In the genomic region with DNA sequence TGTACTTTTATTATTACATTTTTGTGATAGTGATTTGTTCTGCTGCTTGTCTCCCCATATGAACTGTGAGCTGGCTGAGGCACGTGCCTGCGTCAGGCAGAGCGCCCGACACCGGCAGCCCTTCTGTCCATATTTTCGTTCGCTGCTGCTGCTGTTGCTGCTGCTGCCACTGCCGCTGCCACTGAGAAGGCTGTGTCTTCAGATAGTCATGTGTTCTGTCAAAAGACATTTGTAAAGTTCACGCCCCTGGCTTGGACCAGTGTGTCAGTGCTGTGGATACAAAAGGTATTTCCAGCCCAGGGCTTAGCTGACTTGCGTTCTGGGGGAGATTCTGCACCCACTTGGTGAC, we compare ENCODE assay signal across 29 cellular contexts. TPM values are rescaled to one million over a fixed set of nuclear protein-coding genes. Genes with fewer than 3 reads are reported as not detected.
DNase-seq lines count a peak whose midpoint lies in the region; ATAC-seq and TF ChIP-seq lines count a peak whose summit lies in the region.
"Had no signal": no experiment of that assay in that cellular context is flagged by ENCODE, and none has a peak within 500 bp of the region (broad histone marks: within the 10 kb centered on the region; RNA-seq: fewer than 3 reads in every experiment).

No MANE protein-coding gene starts in this region.

- H3K9me3 Mint-ChIP-seq in endodermal cell (no peaks in the 10 kb centered on the region), nephron progenitor cell (no peaks in the 10 kb centered on the region)
- H3K9me3 Mint-ChIP-seq: activated CD4-positive, alpha-beta T cell treated with anti-CD3 and anti-CD28 coated beads, Interleukin-2, amount 10 ng/mL, durations not matched to agents 24 days and 14 days; activated T-helper 1 cell treated with anti-CD3 and anti-CD28 coated beads, Interleukin-12 subunit alpha, Interleukin-12 subunit beta, Interleukin-2, Interleukin-4 antibody, amounts not matched to agents 30 ng/mL and 10 ng/mL and 1 ng/mL, durations not matched to agents 14 hours and 24 hours and 36 hours; CD8-positive, alpha-beta T cell; immature natural killer cell; natural killer cell had no signal

- H3K9me3 ChIP-seq in heart left ventricle = no peaks in the 10 kb centered on the region
- no peaks in the 10 kb centered on the region for H3K9me3 ChIP-seq in endodermal cell (ENCODE audit: control insufficient read depth, low read length)
- no peaks in the 10 kb centered on the region for H3K9me3 ChIP-seq in vagina
- H3K9me3 ChIP-seq: left lung, tibial artery had no signal

- H3K36me3 Mint-ChIP-seq in endodermal cell (ENCODE audit: low read depth) (no peaks in the 10 kb centered on the region), nephron progenitor cell (ENCODE audit: low read depth) (peaks cover 9% of the 10 kb centered on the region)
- H3K36me3 Mint-ChIP-seq: activated CD8-positive, alpha-beta memory T cell treated with anti-CD3 and anti-CD28 coated beads, Interleukin-2, amount 10 ng/mL, durations not matched to agents 7 days and 5 days; CD8-positive, alpha-beta T cell; immature natural killer cell; natural killer cell had no signal

- intact Hi-C loops in heart left ventricle (cut with DNase I) = no loop called here
- intact Hi-C loops in Right ventricle myocardium inferior (cut with DNase I) = no loop called here
- intact Hi-C loops in vagina (cut with DNase I) = no loop called here

- H3K36me3 ChIP-seq in heart left ventricle = no peaks in the 10 kb centered on the region
- no peaks in the 10 kb centered on the region for H3K36me3 ChIP-seq in endodermal cell (ENCODE audit: control insufficient read depth, insufficient read depth, low read length)
- H3K36me3 ChIP-seq in vagina = no peaks in the 10 kb centered on the region
- H3K36me3 ChIP-seq: left lung, tibial artery had no signal

- H3K9ac ChIP-seq in endodermal cell (ENCODE audit: extremely low read depth, low read length, poor library complexity, severe bottlenecking) = no peak overlapping the region
- H3K9ac ChIP-seq: parathyroid adenoma had no signal

- no peak overlapping the region for H3K4me3 ChIP-seq in heart left ventricle
- H3K4me3 ChIP-seq in endodermal cell (ENCODE audit: low read length) = no peak overlapping the region
- no peak overlapping the region for H3K4me3 ChIP-seq in vagina
- H3K4me3 ChIP-seq: left lung, SK-N-MC had no signal

- H3K27ac Mint-ChIP-seq in endodermal cell (peak overlapping the region; percentile 74), nephron progenitor cell (no peak overlapping the region)
- H3K27ac Mint-ChIP-seq: activated CD4-positive, alpha-beta T cell treated with anti-CD3 and anti-CD28 coated beads, Interleukin-2, amount 10 ng/mL, durations not matched to agents 24 days and 14 days; activated CD8-positive, alpha-beta memory T cell treated with anti-CD3 and anti-CD28 coated beads, Interleukin-2, amount 10 ng/mL, durations not matched to agents 7 days and 5 days; activated T-helper 1 cell treated with anti-CD3 and anti-CD28 coated beads, Interleukin-12 subunit alpha, Interleukin-12 subunit beta, Interleukin-2, Interleukin-4 antibody, amounts not matched to agents 30 ng/mL and 10 ng/mL and 1 ng/mL, durations not matched to agents 14 hours and 24 hours and 36 hours; CD8-positive, alpha-beta T cell; immature natural killer cell; natural killer cell; T-helper 17 cell had no signal

- H3K4me3 Mint-ChIP-seq in endodermal cell (no peak overlapping the region), nephron progenitor cell (peak overlapping the region; percentile 12)
- H3K4me3 Mint-ChIP-seq: activated CD4-positive, alpha-beta T cell treated with anti-CD3 and anti-CD28 coated beads, Interleukin-2, amount 10 ng/mL, durations not matched to agents 24 days and 14 days; activated CD8-positive, alpha-beta memory T cell treated with anti-CD3 and anti-CD28 coated beads, Interleukin-2, amount 10 ng/mL, durations not matched to agents 7 days and 5 days; activated T-helper 1 cell treated with anti-CD3 and anti-CD28 coated beads, Interleukin-12 subunit alpha, Interleukin-12 subunit beta, Interleukin-2, Interleukin-4 antibody, amounts not matched to agents 30 ng/mL and 10 ng/mL and 1 ng/mL, durations not matched to agents 14 hours and 24 hours and 36 hours; CD8-positive, alpha-beta T cell; immature natural killer cell; natural killer cell; T-helper 17 cell had no signal

- TF ChIP-seq CTCF in heart left ventricle (IDR thresholded peaks at IDR 0.05) (no peak), endodermal cell (conservative IDR thresholded peaks at IDR 0.05) (no peak), nephron progenitor cell (IDR thresholded peaks at IDR 0.05) (no peak), vagina (IDR thresholded peaks at IDR 0.05) (no peak)

- TF ChIP-seq POLR2A in heart left ventricle (IDR thresholded peaks at IDR 0.05) = no peak
- TF ChIP-seq POLR2A in vagina (IDR thresholded peaks at IDR 0.05) = no peak

- H3K4me1 Mint-ChIP-seq in endodermal cell = peaks cover 10% of the 10 kb centered on the region
- H3K4me1 Mint-ChIP-seq in nephron progenitor cell = peaks cover 81% of the 10 kb centered on the region
- H3K4me1 Mint-ChIP-seq: activated CD4-positive, alpha-beta T cell treated with anti-CD3 and anti-CD28 coated beads, Interleukin-2, amount 10 ng/mL, durations not matched to agents 24 days and 14 days; activated CD8-positive, alpha-beta memory T cell treated with anti-CD3 and anti-CD28 coated beads, Interleukin-2, amount 10 ng/mL, durations not matched to agents 7 days and 5 days; immature natural killer cell; natural killer cell had no signal

- H3K4me1 ChIP-seq in heart left ventricle (peaks cover 0 to 25% (median 4%) of the 10 kb centered on the region in 12 donors), endodermal cell (ENCODE audit: control insufficient read depth, insufficient read depth, low read length) (no peaks in the 10 kb centered on the region), vagina (peaks cover 89% of the 10 kb centered on the region)
- H3K4me1 ChIP-seq: left lung, parathyroid adenoma had no signal

- H3K27me3 Mint-ChIP-seq in endodermal cell (ENCODE audit: insufficient read depth) (no peaks in the 10 kb centered on the region), nephron progenitor cell (ENCODE audit: low read depth, poor library complexity) (peaks cover 8% of the 10 kb centered on the region)
- H3K27me3 Mint-ChIP-seq: activated CD4-positive, alpha-beta T cell treated with anti-CD3 and anti-CD28 coated beads, Interleukin-2, amount 10 ng/mL, durations not matched to agents 24 days and 14 days; activated CD8-positive, alpha-beta memory T cell treated with anti-CD3 and anti-CD28 coated beads, Interleukin-2, amount 10 ng/mL, durations not matched to agents 7 days and 5 days had no signal

- H3K27ac ChIP-seq in heart left ventricle (peak overlapping the region in 2 of 12 donors; percentile 6 to 55), endodermal cell (ENCODE audit: low read depth, low read length) (no peak overlapping the region), vagina (peak overlapping the region; percentile 87)
- H3K27ac ChIP-seq: HL-60, left lung, parathyroid adenoma, SK-N-MC had no signal

- H3K27me3 ChIP-seq in heart left ventricle (peaks cover 0 to 5% (median 0%) of the 10 kb centered on the region in 9 donors), endodermal cell (ENCODE audit: control insufficient read depth, insufficient read depth, low read length, poor library complexity, severe bottlenecking) (no peaks in the 10 kb centered on the region), vagina (no peaks in the 10 kb centered on the region)
- H3K27me3 ChIP-seq: tibial artery had no signal

- ATAC-seq in heart left ventricle (peak in 3 of 4 donors; percentile 22 to 54 (median 45)), Right ventricle myocardium inferior (no peak), GM18511 (IDR thresholded peaks at IDR 0.05; ENCODE audit: unreplicated experiment) (no peak)
- ATAC-seq: activated CD8-positive, alpha-beta memory T cell treated with anti-CD3 and anti-CD28 coated beads, Interleukin-2, amount 10 ng/mL, durations not matched to agents 7 days and 5 days; CD8-positive, alpha-beta T cell; natural killer cell; T-helper 17 cell had no signal

- 73 to 84% (median 80%) methylated on average over 10 of the region's 10 CpGs for WGBS in heart left ventricle, 4 donors
- WGBS in endodermal cell (ENCODE audit: insufficient coverage in 1 of 2, insufficient read length in 1 of 2), 2 experiments = 94 to 98% methylated on average over 10 of the region's 10 CpGs

- DNase-seq in heart left ventricle (no peak), Right ventricle myocardium inferior (ENCODE audit: missing footprints) (no peak), endodermal cell (no peak), nephron progenitor cell (no peak), vagina (ENCODE audit: extremely low spot score in 2 of 2) (no peak), DMS53 (lab: John Stamatoyannopoulos, UW) (no peak)
- DNase-seq in effector CD8-positive, alpha-beta T cell (lab: John Stamatoyannopoulos, UW) = no peak
- DNase-seq: 8988T; activated CD4-positive, alpha-beta T cell treated with anti-CD3 and anti-CD28 coated beads, Interleukin-2, amount 10 ng/mL, durations not matched to agents 24 days and 14 days; activated CD8-positive, alpha-beta memory T cell treated with anti-CD3 and anti-CD28 coated beads, Interleukin-2, amount 10 ng/mL, durations not matched to agents 7 days and 5 days; activated naive CD4-positive, alpha-beta T cell treated with anti-CD3 and anti-CD28 coated beads, Interleukin-2, amount 50 U/mL, for 16 hours; AML-193; CD8-positive, alpha-beta T cell; foreskin melanocyte; hippocampal formation; immature natural killer cell; left lung; midbrain; natural killer cell; NCI-H187; NCI-H526; stimulated activated naive CD4-positive, alpha-beta T cell treated with Interleukin-2 at 50 U/mL for 16 hours; T-helper 17 cell; tibial artery had no signal

RNA-seq across cellular contexts. Expression of a gene that starts 47.0 kb away (rescaled TPM):
- total RNA-seq in heart left ventricle = 10 to 100 TPM in 1 of 9 donors, 1 to 10 TPM in 3, under 1 TPM in 5; 0.39 to 10.9 (median 0.92) TPM
- 1 to 10 TPM; 1.4 to 2.8 TPM for polyA plus RNA-seq in heart left ventricle
- 2.6 TPM for total RNA-seq in Right ventricle myocardium inferior
- total RNA-seq in endodermal cell = 1 to 10 TPM in 1 of 2 donors, not detected in 1; 1.9 TPM
- polyA plus RNA-seq in endodermal cell (2013, experiment 1 of 2) = 1.3 TPM
- polyA plus RNA-seq in endodermal cell (2013, experiment 2 of 2) = 0.83 TPM
- 214 TPM for total RNA-seq in vagina
- total RNA-seq: activated CD4-positive, alpha-beta T cell treated with anti-CD3 and anti-CD28 coated beads, Interleukin-2, amount 10 ng/mL, durations not matched to agents 24 days and 14 days; activated CD8-positive, alpha-beta memory T cell treated with anti-CD3 and anti-CD28 coated beads, Interleukin-2, amount 10 ng/mL, durations not matched to agents 7 days and 5 days; activated T-helper 1 cell treated with anti-CD3 and anti-CD28 coated beads, Interleukin-12 subunit alpha, Interleukin-12 subunit beta, Interleukin-2, Interleukin-4 antibody, amounts not matched to agents 30 ng/mL and 10 ng/mL and 1 ng/mL, durations not matched to agents 14 hours and 24 hours and 36 hours; CD8-positive, alpha-beta T cell; natural killer cell; T-helper 17 cell had no signal

Comparison
In these comparisons a context has a peak if more than half of its experiments do, and no peak if none do; other contexts are left out.
1. ATAC-seq: peak in heart left ventricle (3 of 4); none in Right ventricle myocardium inferior (single experiment) and GM18511 (single experiment).
2. RNA of a gene that starts 47.0 kb away (total RNA-seq): 214 TPM in vagina (single experiment); 2.6 TPM in Right ventricle myocardium inferior (single experiment), 1.9 TPM in endodermal cell and 0.39 to 10.9 TPM in heart left ventricle; every median in the first group is over 10 times any median in the second.